Comparison of ENCODE assay signal across 3 cellular contexts in the genomic region with DNA sequence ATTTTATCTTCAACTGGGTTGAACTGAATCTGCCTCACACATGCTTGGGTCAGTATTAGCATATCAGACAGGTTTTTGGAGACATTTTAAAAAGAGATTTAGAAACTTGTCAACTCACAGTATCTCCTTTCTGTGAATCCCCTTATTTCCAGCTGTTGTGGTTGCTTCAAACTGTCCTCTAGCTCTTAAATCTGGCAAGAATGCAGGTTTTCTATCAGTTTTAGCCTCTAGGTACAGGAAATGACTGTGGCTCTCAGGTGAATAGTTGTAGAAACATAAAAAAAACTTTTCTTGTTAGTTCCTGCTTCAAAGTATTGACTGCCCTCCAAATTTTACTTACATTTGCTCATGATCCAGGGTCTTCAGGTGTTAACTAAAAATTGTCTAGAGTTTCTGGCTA.
TF ChIP-seq lines count a peak whose summit lies in the region.

No MANE protein-coding gene starts in this region.

TF ChIP-seq in GM23338, 12 proteins besides CTCF, POLR2A, EP300 and RAD21 (continues in another document):
- TF ChIP-seq, protein P1, sequence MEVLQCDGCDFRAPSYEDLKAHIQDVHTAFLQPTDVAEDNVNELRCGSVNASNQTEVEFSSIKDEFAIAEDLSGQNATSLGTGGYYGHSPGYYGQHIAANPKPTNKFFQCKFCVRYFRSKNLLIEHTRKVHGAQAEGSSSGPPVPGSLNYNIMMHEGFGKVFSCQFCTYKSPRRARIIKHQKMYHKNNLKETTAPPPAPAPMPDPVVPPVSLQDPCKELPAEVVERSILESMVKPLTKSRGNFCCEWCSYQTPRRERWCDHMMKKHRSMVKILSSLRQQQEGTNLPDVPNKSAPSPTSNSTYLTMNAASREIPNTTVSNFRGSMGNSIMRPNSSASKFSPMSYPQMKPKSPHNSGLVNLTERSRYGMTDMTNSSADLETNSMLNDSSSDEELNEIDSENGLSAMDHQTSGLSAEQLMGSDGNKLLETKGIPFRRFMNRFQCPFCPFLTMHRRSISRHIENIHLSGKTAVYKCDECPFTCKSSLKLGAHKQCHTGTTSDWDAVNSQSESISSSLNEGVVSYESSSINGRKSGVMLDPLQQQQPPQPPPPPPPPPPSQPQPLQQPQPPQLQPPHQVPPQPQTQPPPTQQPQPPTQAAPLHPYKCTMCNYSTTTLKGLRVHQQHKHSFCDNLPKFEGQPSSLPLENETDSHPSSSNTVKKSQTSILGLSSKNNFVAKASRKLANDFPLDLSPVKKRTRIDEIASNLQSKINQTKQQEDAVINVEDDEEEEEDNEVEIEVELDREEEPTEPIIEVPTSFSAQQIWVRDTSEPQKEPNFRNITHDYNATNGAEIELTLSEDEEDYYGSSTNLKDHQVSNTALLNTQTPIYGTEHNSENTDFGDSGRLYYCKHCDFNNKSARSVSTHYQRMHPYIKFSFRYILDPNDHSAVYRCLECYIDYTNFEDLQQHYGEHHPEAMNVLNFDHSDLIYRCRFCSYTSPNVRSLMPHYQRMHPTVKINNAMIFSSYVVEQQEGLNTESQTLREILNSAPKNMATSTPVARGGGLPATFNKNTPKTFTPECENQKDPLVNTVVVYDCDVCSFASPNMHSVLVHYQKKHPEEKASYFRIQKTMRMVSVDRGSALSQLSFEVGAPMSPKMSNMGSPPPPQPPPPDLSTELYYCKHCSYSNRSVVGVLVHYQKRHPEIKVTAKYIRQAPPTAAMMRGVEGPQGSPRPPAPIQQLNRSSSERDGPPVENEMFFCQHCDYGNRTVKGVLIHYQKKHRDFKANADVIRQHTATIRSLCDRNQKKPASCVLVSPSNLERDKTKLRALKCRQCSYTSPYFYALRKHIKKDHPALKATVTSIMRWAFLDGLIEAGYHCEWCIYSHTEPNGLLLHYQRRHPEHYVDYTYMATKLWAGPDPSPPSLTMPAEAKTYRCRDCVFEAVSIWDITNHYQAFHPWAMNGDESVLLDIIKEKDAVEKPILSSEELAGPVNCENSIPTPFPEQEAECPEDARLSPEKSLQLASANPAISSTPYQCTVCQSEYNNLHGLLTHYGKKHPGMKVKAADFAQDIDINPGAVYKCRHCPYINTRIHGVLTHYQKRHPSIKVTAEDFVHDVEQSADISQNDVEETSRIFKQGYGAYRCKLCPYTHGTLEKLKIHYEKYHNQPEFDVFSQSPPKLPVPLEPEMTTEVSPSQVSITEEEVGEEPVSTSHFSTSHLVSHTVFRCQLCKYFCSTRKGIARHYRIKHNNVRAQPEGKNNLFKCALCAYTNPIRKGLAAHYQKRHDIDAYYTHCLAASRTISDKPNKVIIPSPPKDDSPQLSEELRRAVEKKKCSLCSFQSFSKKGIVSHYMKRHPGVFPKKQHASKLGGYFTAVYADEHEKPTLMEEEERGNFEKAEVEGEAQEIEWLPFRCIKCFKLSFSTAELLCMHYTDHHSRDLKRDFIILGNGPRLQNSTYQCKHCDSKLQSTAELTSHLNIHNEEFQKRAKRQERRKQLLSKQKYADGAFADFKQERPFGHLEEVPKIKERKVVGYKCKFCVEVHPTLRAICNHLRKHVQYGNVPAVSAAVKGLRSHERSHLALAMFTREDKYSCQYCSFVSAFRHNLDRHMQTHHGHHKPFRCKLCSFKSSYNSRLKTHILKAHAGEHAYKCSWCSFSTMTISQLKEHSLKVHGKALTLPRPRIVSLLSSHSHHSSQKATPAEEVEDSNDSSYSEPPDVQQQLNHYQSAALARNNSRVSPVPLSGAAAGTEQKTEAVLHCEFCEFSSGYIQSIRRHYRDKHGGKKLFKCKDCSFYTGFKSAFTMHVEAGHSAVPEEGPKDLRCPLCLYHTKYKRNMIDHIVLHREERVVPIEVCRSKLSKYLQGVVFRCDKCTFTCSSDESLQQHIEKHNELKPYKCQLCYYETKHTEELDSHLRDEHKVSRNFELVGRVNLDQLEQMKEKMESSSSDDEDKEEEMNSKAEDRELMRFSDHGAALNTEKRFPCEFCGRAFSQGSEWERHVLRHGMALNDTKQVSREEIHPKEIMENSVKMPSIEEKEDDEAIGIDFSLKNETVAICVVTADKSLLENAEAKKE (CRISPR knock-in tag; IDR thresholded peaks at IDR 0.05) = no peak
- TF ChIP-seq STAT1 (IDR thresholded peaks at IDR 0.05; ENCODE audit: unreplicated experiment) = no peak
- TF ChIP-seq ZNF331 (CRISPR knock-in tag; IDR thresholded peaks at IDR 0.05; ENCODE audit: low read depth) = no peak
- TF ChIP-seq JUNB (IDR thresholded peaks at IDR 0.05; ENCODE audit: unreplicated experiment) = no peak
- TF ChIP-seq POLR2AphosphoS5 (IDR thresholded peaks at IDR 0.05; ENCODE audit: low read depth) = no peak
- TF ChIP-seq NANOG (IDR thresholded peaks at IDR 0.05; ENCODE audit: borderline replicate concordance) = no peak
- TF ChIP-seq EZH2 (IDR thresholded peaks at IDR 0.05; ENCODE audit: low read depth, unreplicated experiment) = no peak

TF ChIP-seq in H1, 55 proteins besides CTCF, POLR2A, EP300 and RAD21:
- TF ChIP-seq YY1 (IDR thresholded peaks at IDR 0.05; ENCODE audit: low read depth, low read length) (no peak), GTF2F1 (IDR thresholded peaks at IDR 0.05; ENCODE audit: borderline replicate concordance, low read depth, low read length) (no peak)

TF ChIP-seq in HepG2, 621 proteins besides CTCF, POLR2A, EP300 and RAD21:
- TF ChIP-seq, protein P2, sequence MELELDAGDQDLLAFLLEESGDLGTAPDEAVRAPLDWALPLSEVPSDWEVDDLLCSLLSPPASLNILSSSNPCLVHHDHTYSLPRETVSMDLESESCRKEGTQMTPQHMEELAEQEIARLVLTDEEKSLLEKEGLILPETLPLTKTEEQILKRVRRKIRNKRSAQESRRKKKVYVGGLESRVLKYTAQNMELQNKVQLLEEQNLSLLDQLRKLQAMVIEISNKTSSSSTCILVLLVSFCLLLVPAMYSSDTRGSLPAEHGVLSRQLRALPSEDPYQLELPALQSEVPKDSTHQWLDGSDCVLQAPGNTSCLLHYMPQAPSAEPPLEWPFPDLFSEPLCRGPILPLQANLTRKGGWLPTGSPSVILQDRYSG (CRISPR knock-in tag; IDR thresholded peaks at IDR 0.05) = no peak
- TF ChIP-seq HMG20A (CRISPR knock-in tag; IDR thresholded peaks at IDR 0.05; ENCODE audit: borderline replicate concordance) (no peak), HIVEP1 (CRISPR knock-in tag; IDR thresholded peaks at IDR 0.05) (no peak)
